ENCODE assay signal across 26 cellular contexts in genomic region chr9:16873131-16873787, GRCh38. TPM values are rescaled to one million over a fixed set of nuclear protein-coding genes. Genes with fewer than 3 reads are reported as not detected.
DNase-seq lines count a peak whose midpoint lies in the region; ATAC-seq and TF ChIP-seq lines count a peak whose summit lies in the region.
"Had no signal": no experiment of that assay in that cellular context is flagged by ENCODE, and none has a peak within 500 bp of the region (broad histone marks: within the 10 kb centered on the region; RNA-seq: fewer than 3 reads in every experiment).

No MANE protein-coding gene starts in this region.

- H3K27me3 ChIP-seq in IMR-90 (ENCODE audit: control insufficient read depth, insufficient read depth, low read length) (no peaks in the 10 kb centered on the region), MM.1S (replicated peaks; ENCODE audit: insufficient read depth, low read length) (no peaks in the 10 kb centered on the region), tibial nerve (no peaks in the 10 kb centered on the region)

- BruUV-seq in IMR-90 (replicated peaks; lab: Mats Ljungman, UMichigan) = no TSS peak

- no peak for TF ChIP-seq RAD21 in IMR-90 (IDR thresholded peaks at IDR 0.05; ENCODE audit: low read length)

- peak overlapping the region; percentile 12 for H2BK5ac ChIP-seq in IMR-90 (ENCODE audit: low read depth, low read length, poor library complexity, severe bottlenecking)

- H2AFZ ChIP-seq in IMR-90 (replicated peaks; ENCODE audit: low read length, poor library complexity) (no peak overlapping the region), MM.1S (ENCODE audit: low read length) (no peak overlapping the region)

- TF ChIP-seq CTCF in IMR-90 (conservative IDR thresholded peaks at IDR 0.05; ENCODE audit: low read depth, low read length) (no peak), choroid plexus epithelial cell (conservative IDR thresholded peaks at IDR 0.05; ENCODE audit: low read depth, low read length) (no peak), MM.1S (IDR thresholded peaks at IDR 0.05; ENCODE audit: low read length) (no peak), tibial nerve (IDR thresholded peaks at IDR 0.05) (no peak)

- no peaks in the 10 kb centered on the region for H3K36me3 ChIP-seq in IMR-90 (ENCODE audit: control insufficient read depth, insufficient read depth, low read length)
- H3K36me3 ChIP-seq in MM.1S (replicated peaks; ENCODE audit: insufficient read depth, low read length) = no peaks in the 10 kb centered on the region
- no peaks in the 10 kb centered on the region for H3K36me3 ChIP-seq in tibial nerve
- H3K36me3 ChIP-seq: right lobe of liver, upper lobe of left lung had no signal

- no peak overlapping the region for H3K56ac ChIP-seq in IMR-90 (ENCODE audit: extremely low read depth, insufficient read depth, low read length)

- peak; percentile 20 for DNase-seq in AG20443 (ENCODE audit: low spot score)
- DNase-seq in IMR-90 = peak; percentile 82
- DNase-seq in choroid plexus epithelial cell (ENCODE audit: low read depth) = peak; percentile 74
- DNase-seq in islet precursor cell = peak; percentile 65
- no peak for DNase-seq in SIG-M5 treated with dmso at 0.1 percent for 504 hours (lab: John Stamatoyannopoulos, UW; ENCODE audit: unreplicated experiment)
- no peak for DNase-seq in NCI-H82 (lab: John Stamatoyannopoulos, UW)
- no peak for DNase-seq in MM.1S
- no peak for DNase-seq in tibial nerve (ENCODE audit: low spot score in 2 of 2)
- DNase-seq: activated CD4-positive, alpha-beta T cell treated with anti-CD3 and anti-CD28 coated beads for 4 hours; effector CD8-positive, alpha-beta T cell; erythroblast; Karpas-422; midbrain; NCI-H1092 treated with DMSO at 0.1 percent for 48 hours; NCI-H2029; NCI-H2227 treated with DMSO at 0.1 percent for 48 hours; NCI-H774; posterior cingulate gyrus; right lobe of liver; SHP77 treated with DMSO at 0.1 percent for 48 hours; stimulated activated CD8-positive, alpha-beta memory T cell treated with anti-CD3 and anti-CD28 coated beads, Interleukin-4, amount 100 ng/mL, for 48 hours; T-cell; upper lobe of left lung had no signal

- no peak overlapping the region for H3K4me3 ChIP-seq in IMR-90 (ENCODE audit: insufficient read depth, low read depth, low read length)
- no peak overlapping the region for H3K4me3 ChIP-seq in choroid plexus epithelial cell (ENCODE audit: low read depth, low read length)
- H3K4me3 ChIP-seq in MM.1S (ENCODE audit: low read length) = no peak overlapping the region
- H3K4me3 ChIP-seq in tibial nerve = no peak overlapping the region
- H3K4me3 ChIP-seq: right lobe of liver, upper lobe of left lung had no signal

- H3K9me3 ChIP-seq in IMR-90 (ENCODE audit: control insufficient read depth, insufficient read depth, low read length) = no peaks in the 10 kb centered on the region
- H3K9me3 ChIP-seq in MM.1S (replicated peaks; ENCODE audit: insufficient read depth, low read length) = no peaks in the 10 kb centered on the region
- H3K9me3 ChIP-seq in tibial nerve = peaks cover 0 to 3% (median 0%) of the 10 kb centered on the region in 4 donors
- H3K9me3 ChIP-seq: right lobe of liver, upper lobe of left lung had no signal

- H3K9ac ChIP-seq in IMR-90 (ENCODE audit: low read depth, low read length) (no peak overlapping the region), MM.1S (ENCODE audit: low read length) (no peak overlapping the region)

- no peaks in the 10 kb centered on the region for H3K9me2 ChIP-seq in MM.1S (replicated peaks; ENCODE audit: insufficient read depth, low read length)

- in situ Hi-C loops in IMR-90 (cut with MboI; ENCODE audit: low sequenced_read_pairs) = no loop called here

- H3K4me2 ChIP-seq in IMR-90 (ENCODE audit: low read depth, low read length) (no peak overlapping the region; the same call in 1 of the 2 replicates), MM.1S (ENCODE audit: low read depth, low read length) (no peak overlapping the region)

- peak overlapping the region; percentile 39 for H2BK120ac ChIP-seq in IMR-90 (ENCODE audit: low read depth, low read length)

- H3K23ac ChIP-seq in IMR-90 (ENCODE audit: low read depth, low read length) = no peak overlapping the region

- no peak for TF ChIP-seq POLR2A in IMR-90 (IDR thresholded peaks at IDR 0.05; ENCODE audit: low read depth, low read length)
- TF ChIP-seq POLR2A in tibial nerve (IDR thresholded peaks at IDR 0.05) = no peak

- H2BK20ac ChIP-seq in IMR-90 (ENCODE audit: low read depth, low read length) = peak overlapping the region; percentile 40; the same call in 1 of the 2 replicates

- H4K91ac ChIP-seq in IMR-90 (ENCODE audit: insufficient read depth, low read depth, low read length) = no peak overlapping the region

- H4K5ac ChIP-seq in IMR-90 (ENCODE audit: low read depth, low read length) = no peak overlapping the region

- CTCF ChIA-PET in IMR-90 (lab: Yijun Ruan, JAX) = no interaction called here

- H3K79me2 ChIP-seq in MM.1S (ENCODE audit: low read length) = no peaks in the 10 kb centered on the region

- POLR2A ChIA-PET in IMR-90 (lab: Charles Lee; ENCODE audit: unreplicated experiment) = no interaction called here

- H3K4me1 ChIP-seq in IMR-90 (ENCODE audit: control insufficient read depth, insufficient read depth, low read length) = peaks cover 5% of the 10 kb centered on the region; the same call in 1 of the 2 replicates
- H3K4me1 ChIP-seq in MM.1S (ENCODE audit: low read length) = no peaks in the 10 kb centered on the region
- peaks cover 0 to 7% (median 0%) of the 10 kb centered on the region in 4 donors for H3K4me1 ChIP-seq in tibial nerve

- dilution Hi-C loops in IMR-90 (cut with HindIII; ENCODE audit: low sequenced_read_pairs, unreplicated experiment) = no loop called here

- 81% methylated on average over 3 of the region's 6 CpGs; no CpG with 5 or more reads in 1 of the 2 experiments for WGBS in IMR-90 (ENCODE audit: extremely low coverage in 2 of 2, insufficient read length in 1 of 2), 2 experiments
- 79 to 80% methylated on average over 6 of the region's 6 CpGs for WGBS in tibial nerve, 2 donors

- no peak for TF ChIP-seq EP300 in tibial nerve (IDR thresholded peaks at IDR 0.05)

- 0 out of 2 replicates have a peak overlapping the region, but pooled peaks have one; percentile 6 for H3K4ac ChIP-seq in IMR-90 (ENCODE audit: low read depth, low read length)

- H3K79me1 ChIP-seq in IMR-90 (ENCODE audit: low read depth in 1 of 2, low read length in 2 of 2) = peaks cover 5 to 15% of the 10 kb centered on the region in 2 experiments; a peak in 2 of 4 replicates

- peak; percentile 9; the same call in 1 of the 2 replicates for ATAC-seq in IMR-90 (ENCODE audit: low read depth)
- ATAC-seq: left lobe of liver; natural killer cell treated with Interleukin-12 subunit alpha and Interleukin-12 subunit beta and Interleukin-15 and Interleukin-18, amount 100 ng/mL, for 72 hours; right lobe of liver; T-cell had no signal

- H4K8ac ChIP-seq in IMR-90 (ENCODE audit: low read depth in 2 of 2, low read length in 2 of 2) = no peak overlapping the region

- H3K9me1 ChIP-seq in IMR-90 (ENCODE audit: insufficient read depth, low read length) = peaks cover 5% of the 10 kb centered on the region; the same call in 1 of the 2 replicates

- peak overlapping the region; percentile 20; the same call in 1 of the 2 replicates for H3K18ac ChIP-seq in IMR-90 (ENCODE audit: low read depth, low read length)

- H2AK9ac ChIP-seq in IMR-90 (replicated peaks; ENCODE audit: low read depth, low read length, poor library complexity) = no peak overlapping the region

- no peak overlapping the region for H2BK15ac ChIP-seq in IMR-90 (ENCODE audit: low read depth, low read length)

- no peaks in the 10 kb centered on the region for H4K20me1 ChIP-seq in IMR-90 (ENCODE audit: insufficient read depth, low read length)
- H4K20me1 ChIP-seq in MM.1S (ENCODE audit: insufficient read depth, low read length) = no peaks in the 10 kb centered on the region

- no peak overlapping the region for H3K14ac ChIP-seq in IMR-90 (replicated peaks; ENCODE audit: low read depth, low read length)

- H3K27ac ChIP-seq in IMR-90 (ENCODE audit: insufficient read depth, low read length) (no peak overlapping the region), MM.1S (ENCODE audit: low read length) (no peak overlapping the region), tibial nerve (no peak overlapping the region)
- H3K27ac ChIP-seq: right lobe of liver, upper lobe of left lung had no signal

- intact Hi-C loops in IMR-90 (cut with micrococcal nuclease) = loop anchor here (5.0 to 10.0 kb wide), 4 partner anchors 114 to 242 kb away; no protein-coding TSS in a partner anchor

- no peak overlapping the region for H2AK5ac ChIP-seq in IMR-90 (ENCODE audit: low read depth, low read length)

- H3F3A ChIP-seq in MM.1S (ENCODE audit: insufficient read depth, low read length) = no peaks in the 10 kb centered on the region

TF ChIP-seq in IMR-90, 13 proteins besides CTCF, POLR2A, EP300 and RAD21 (continues in another document):
- TF ChIP-seq CHD1 (IDR thresholded peaks at IDR 0.05; ENCODE audit: low read depth, low read length) (no peak), CEBPB (IDR thresholded peaks at IDR 0.05; ENCODE audit: low read depth, low read length) (no peak; the same call in 1 of the 2 replicates), BHLHE40 (IDR thresholded peaks at IDR 0.05; ENCODE audit: low read depth, low read length) (no peak), MAFK (IDR thresholded peaks at IDR 0.05; ENCODE audit: low read depth, low read length) (no peak), NFE2L2 (IDR thresholded peaks at IDR 0.05; ENCODE audit: low read depth, low read length) (no peak), RFX5 (IDR thresholded peaks at IDR 0.05; ENCODE audit: low read depth, low read length) (no peak), SMC3 (IDR thresholded peaks at IDR 0.05; ENCODE audit: low read depth, low read length) (no peak), FOS (IDR thresholded peaks at IDR 0.05; ENCODE audit: low read depth, low read length) (no peak), USF2 (IDR thresholded peaks at IDR 0.05; ENCODE audit: low read depth, low read length) (no peak), MAZ (IDR thresholded peaks at IDR 0.05; ENCODE audit: borderline replicate concordance, low read depth, low read length) (no peak), MXI1 (IDR thresholded peaks at IDR 0.05; ENCODE audit: borderline replicate concordance, low read depth, low read length) (no peak)

RNA-seq across cellular contexts. Expression of gene BNC2, which starts 2.8 kb away (rescaled TPM):
- total RNA-seq in IMR-90 (2012; rRNA removed) (37.8 and 45.2 TPM in 2 replicates), tibial nerve (10 to 100 TPM; 69.9 to 89.6 (median 88.4) TPM)
- 15.5 and 16.6 TPM in 2 replicates for polyA plus RNA-seq in IMR-90 (2012; rRNA removed)
- 6.6 and 8.4 TPM in 2 replicates for polyA plus RNA-seq in IMR-90 (2012; cell fraction: cytosol; rRNA removed)
- polyA plus RNA-seq in IMR-90 (2012; cell fraction: nucleus; rRNA removed; ENCODE audit: low replicate concordance) = 23.9 and 49.3 TPM in 2 replicates
- total RNA-seq: activated T-helper 1 cell treated with anti-CD3 and anti-CD28 coated beads, Interleukin-12 subunit alpha, Interleukin-12 subunit beta, Interleukin-2, Interleukin-4 antibody, amounts not matched to agents 30 ng/mL and 10 ng/mL and 1 ng/mL, durations not matched to agents 14 hours and 24 hours and 36 hours had no signal

Comparison
In these comparisons a context has a peak if more than half of its experiments do, and no peak if none do; other contexts are left out.
1. DNase-seq: peak in AG20443 (single experiment), IMR-90 (single experiment), choroid plexus epithelial cell (single experiment) and islet precursor cell (single experiment); none in SIG-M5 treated with dmso at 0.1 percent for 504 hours (single experiment), NCI-H82 (single experiment), MM.1S (single experiment) and tibial nerve (0 of 2).